In genomic region chr11:121479355-121479754, GRCh38 we compare ENCODE assay signal across 13 cellular contexts. TPM values are rescaled to one million over a fixed set of nuclear protein-coding genes. Genes with fewer than 3 reads are reported as not detected.
DNase-seq lines count a peak whose midpoint lies in the region; ATAC-seq and TF ChIP-seq lines count a peak whose summit lies in the region.
"Had no signal": no experiment of that assay in that cellular context is flagged by ENCODE, and none has a peak within 500 bp of the region (broad histone marks: within the 10 kb centered on the region; RNA-seq: fewer than 3 reads in every experiment).

No MANE protein-coding gene starts in this region.

- H3K27ac Mint-ChIP-seq in osteocyte (ENCODE audit: unreplicated experiment) = peak overlapping the region; percentile 72
- H3K27ac Mint-ChIP-seq: memory B cell had no signal

- peak; percentile 86 for DNase-seq in ELF-1 (ENCODE audit: low read depth, low spot score)
- DNase-seq in NCI-H526 (lab: John Stamatoyannopoulos, UW) = peak; percentile 48 to 67
- peak; percentile 86 for DNase-seq in iPS DF 19.7 (ENCODE audit: low read depth, low spot score)
- no peak for DNase-seq in osteocyte (ENCODE audit: extremely low spot score, unreplicated experiment)
- DNase-seq in activated CD4-positive, alpha-beta T cell treated with anti-CD3 and anti-CD28 coated beads, Interleukin-2, amount 50 U/mL, for 48 hours = no peak
- DNase-seq in NCI-H146 (lab: John Stamatoyannopoulos, UW) = no peak
- DNase-seq in T-helper 9 cell = no peak
- DNase-seq: activated CD8-positive, alpha-beta memory T cell treated with anti-CD3 and anti-CD28 coated beads for 24 hours; activated effector memory CD4-positive, alpha-beta T cell treated with anti-CD3 and anti-CD28 coated beads, Interleukin-2, amount 50 U/mL, for 16 hours; MG63 had no signal

- peaks cover 28% of the 10 kb centered on the region for H3K27me3 Mint-ChIP-seq in osteocyte (ENCODE audit: unreplicated experiment)
- H3K27me3 Mint-ChIP-seq: memory B cell had no signal

- no peak for TF ChIP-seq CTCF in osteocyte (IDR thresholded peaks at IDR 0.05)

- H3K36me3 Mint-ChIP-seq in osteocyte (ENCODE audit: unreplicated experiment) = no peaks in the 10 kb centered on the region

- H3K4me1 Mint-ChIP-seq in osteocyte (ENCODE audit: unreplicated experiment) = peaks cover 28% of the 10 kb centered on the region

- H3K9me3 Mint-ChIP-seq in osteocyte (ENCODE audit: unreplicated experiment) = no peaks in the 10 kb centered on the region
- H3K9me3 Mint-ChIP-seq: memory B cell had no signal

- ATAC-seq in GM21825 (IDR thresholded peaks at IDR 0.05; ENCODE audit: unreplicated experiment) = no peak
- ATAC-seq: GM12878 had no signal

- peak overlapping the region; percentile 32 for H3K4me3 Mint-ChIP-seq in osteocyte (ENCODE audit: unreplicated experiment)
- H3K4me3 Mint-ChIP-seq: memory B cell had no signal

RNA-seq across cellular contexts. Expression of gene SORL1, which starts 27.2 kb away (rescaled TPM):
- total RNA-seq in osteocyte = 2.1 and 3.1 TPM in 2 replicates

Comparison
In these comparisons a context has a peak if more than half of its experiments do, and no peak if none do; other contexts are left out.
1. DNase-seq: peak in ELF-1 (single experiment), NCI-H526 (2 of 2) and iPS DF 19.7 (single experiment); none in osteocyte (single experiment), activated CD4-positive, alpha-beta T cell treated with anti-CD3 and anti-CD28 coated beads, Interleukin-2, amount 50 U/mL, for 48 hours (0 of 2), NCI-H146 (single experiment) and T-helper 9 cell (single experiment).